ENCODE assay signal across 17 cellular contexts in genomic region chr4:3255611-3256186, GRCh38. TPM values are rescaled to one million over a fixed set of nuclear protein-coding genes. Genes with fewer than 3 reads are reported as not detected.
DNase-seq lines count a peak whose midpoint lies in the region; ATAC-seq and TF ChIP-seq lines count a peak whose summit lies in the region.
"Had no signal": no experiment of that assay in that cellular context is flagged by ENCODE, and none has a peak within 500 bp of the region (broad histone marks: within the 10 kb centered on the region; RNA-seq: fewer than 3 reads in every experiment).

No MANE protein-coding gene starts in this region.

- intact Hi-C loops in CD14-positive monocyte (cut with micrococcal nuclease) (no loop called here), Calu3 (cut with micrococcal nuclease; ENCODE audit: unreplicated experiment) (no loop called here)

- DNase-seq in 8988T: peak; percentile 10
- peak; percentile 18 for DNase-seq in CD14-positive monocyte (ENCODE audit: low spot score)
- peak; percentile 71 for DNase-seq in coronary artery (ENCODE audit: low spot score)
- peak; percentile 45 for DNase-seq in osteoblast (ENCODE audit: insufficient read length, low spot score, missing footprints)
- DNase-seq in stimulated activated CD4-positive, alpha-beta T cell treated with anti-CD3 and anti-CD28 coated beads, Interleukin-12 subunit alpha, Interleukin-12 subunit beta, amount 100 ng/mL, for 4 hours: no peak
- no peak for DNase-seq in Calu3
- DNase-seq: AML-193, esophagus squamous epithelium, GF-D8, mammary epithelial cell, MG63, NCI-H1694 treated with DMSO at 0.1 percent for 48 hours, NCI-H345 had no signal

- H3K27ac Mint-ChIP-seq in CD14-positive monocyte (no peak overlapping the region), Calu3 (ENCODE audit: unreplicated experiment) (no peak overlapping the region)
- H3K27ac Mint-ChIP-seq: T-cell had no signal

- H2AFZ ChIP-seq in osteoblast (ENCODE audit: low read length): no peak overlapping the region

- H4K20me1 ChIP-seq in osteoblast (ENCODE audit: insufficient read depth, low read length): no peaks in the 10 kb centered on the region

- no peak overlapping the region for H3K4me2 ChIP-seq in osteoblast (ENCODE audit: insufficient read depth, low read length)

- ATAC-seq in HG03439 (IDR thresholded peaks at IDR 0.05; ENCODE audit: unreplicated experiment): no peak
- ATAC-seq: T-cell had no signal

- no TSS peak for BruUV-seq in Calu3 (replicated peaks; lab: Mats Ljungman, UMichigan)

- no peaks in the 10 kb centered on the region for H3K4me1 Mint-ChIP-seq in CD14-positive monocyte
- no peaks in the 10 kb centered on the region for H3K4me1 Mint-ChIP-seq in Calu3 (ENCODE audit: low read depth, unreplicated experiment)
- H3K4me1 Mint-ChIP-seq: T-cell had no signal

- H3K27ac ChIP-seq in coronary artery: no peak overlapping the region
- no peak overlapping the region for H3K27ac ChIP-seq in osteoblast (ENCODE audit: low read depth, low read length)
- H3K27ac ChIP-seq: breast epithelium, esophagus squamous epithelium, RWPE1 had no signal

- H3K4me3 Mint-ChIP-seq in CD14-positive monocyte: no peak overlapping the region
- no peak overlapping the region for H3K4me3 Mint-ChIP-seq in Calu3 (ENCODE audit: low read depth, unreplicated experiment)
- H3K4me3 Mint-ChIP-seq: T-cell had no signal

- TF ChIP-seq CTCF in CD14-positive monocyte (IDR thresholded peaks at IDR 0.05): no peak
- TF ChIP-seq CTCF in coronary artery (IDR thresholded peaks at IDR 0.05): no peak
- no peak for TF ChIP-seq CTCF in osteoblast (IDR thresholded peaks at IDR 0.05; ENCODE audit: extremely low read depth, low read depth, low read length)
- no peak for TF ChIP-seq CTCF in Calu3 (IDR thresholded peaks at IDR 0.05; ENCODE audit: unreplicated experiment)

- H3K4me1 ChIP-seq in osteoblast (ENCODE audit: insufficient read depth, low read length): no peaks in the 10 kb centered on the region
- H3K4me1 ChIP-seq: breast epithelium had no signal

- CTCF ChIA-PET in Calu3 (lab: Charles Lee): interaction anchor here (0.9 kb wide), 1 partner anchor 15 kb away, joined by 3 read pairs; no protein-coding TSS in a partner anchor

- no peaks in the 10 kb centered on the region for H3K36me3 ChIP-seq in osteoblast (ENCODE audit: insufficient read depth, low read length)
- H3K36me3 ChIP-seq: breast epithelium, MG63 had no signal

- H3K9me3 Mint-ChIP-seq in CD14-positive monocyte: no peaks in the 10 kb centered on the region
- H3K9me3 Mint-ChIP-seq in Calu3 (ENCODE audit: low read depth, unreplicated experiment): no peaks in the 10 kb centered on the region
- H3K9me3 Mint-ChIP-seq: T-cell had no signal

- H3K36me3 Mint-ChIP-seq in CD14-positive monocyte: peaks cover 0 to 9% of the 10 kb centered on the region in 2 donors
- H3K36me3 Mint-ChIP-seq in Calu3 (ENCODE audit: insufficient read depth, unreplicated experiment): no peaks in the 10 kb centered on the region

- no peaks in the 10 kb centered on the region for H3K79me2 ChIP-seq in osteoblast (ENCODE audit: insufficient read depth, low read length)

- H3K4me3 ChIP-seq in coronary artery (no peak overlapping the region), osteoblast (ENCODE audit: insufficient read depth, low read length) (no peak overlapping the region)
- H3K4me3 ChIP-seq: breast epithelium, esophagus squamous epithelium, MG63 had no signal

- no peaks in the 10 kb centered on the region for H3K27me3 ChIP-seq in osteoblast (ENCODE audit: insufficient read depth, low read length)
- H3K27me3 ChIP-seq: breast epithelium, esophagus squamous epithelium, MG63 had no signal

- H3K9me3 ChIP-seq in osteoblast (ENCODE audit: low read depth, low read length): no peaks in the 10 kb centered on the region
- H3K9me3 ChIP-seq: breast epithelium, esophagus squamous epithelium, MG63 had no signal

- H3K27me3 Mint-ChIP-seq in CD14-positive monocyte (ENCODE audit: low read depth in 3 of 3): peaks cover 0 to 5% (median 1%) of the 10 kb centered on the region in 3 donors
- H3K27me3 Mint-ChIP-seq in Calu3 (ENCODE audit: unreplicated experiment): no peaks in the 10 kb centered on the region
- H3K27me3 Mint-ChIP-seq: T-cell had no signal

RNA-seq across cellular contexts. Expression of gene MSANTD1, which starts 6.7 kb away (rescaled TPM):
- not detected for polyA plus RNA-seq in CD14-positive monocyte
- total RNA-seq in osteoblast (0.59 and 0.72 TPM in 2 replicates), Calu3 (2022) (1.4 and 1.6 TPM in 2 replicates)

RNA-seq across cellular contexts. Expression of gene RGS12, which starts 37.1 kb away (rescaled TPM):
- 1 to 10 TPM in 1 of 2 donors, under 1 TPM in 1; 0.75 to 2.7 TPM for polyA plus RNA-seq in CD14-positive monocyte
- total RNA-seq in osteoblast: 19.2 and 61.2 TPM in 2 replicates
- 11.1 and 13.9 TPM in 2 replicates for total RNA-seq in Calu3 (2022)

Comparison
In these comparisons a context has a peak if more than half of its experiments do, and no peak if none do; other contexts are left out.
1. DNase-seq: peak in 8988T (single experiment), CD14-positive monocyte (single experiment), coronary artery (single experiment) and osteoblast (single experiment); none in stimulated activated CD4-positive, alpha-beta T cell treated with anti-CD3 and anti-CD28 coated beads, Interleukin-12 subunit alpha, Interleukin-12 subunit beta, amount 100 ng/mL, for 4 hours (single experiment) and Calu3 (single experiment).